ENCODE assay signal across 10 cellular contexts in the genomic region with DNA sequence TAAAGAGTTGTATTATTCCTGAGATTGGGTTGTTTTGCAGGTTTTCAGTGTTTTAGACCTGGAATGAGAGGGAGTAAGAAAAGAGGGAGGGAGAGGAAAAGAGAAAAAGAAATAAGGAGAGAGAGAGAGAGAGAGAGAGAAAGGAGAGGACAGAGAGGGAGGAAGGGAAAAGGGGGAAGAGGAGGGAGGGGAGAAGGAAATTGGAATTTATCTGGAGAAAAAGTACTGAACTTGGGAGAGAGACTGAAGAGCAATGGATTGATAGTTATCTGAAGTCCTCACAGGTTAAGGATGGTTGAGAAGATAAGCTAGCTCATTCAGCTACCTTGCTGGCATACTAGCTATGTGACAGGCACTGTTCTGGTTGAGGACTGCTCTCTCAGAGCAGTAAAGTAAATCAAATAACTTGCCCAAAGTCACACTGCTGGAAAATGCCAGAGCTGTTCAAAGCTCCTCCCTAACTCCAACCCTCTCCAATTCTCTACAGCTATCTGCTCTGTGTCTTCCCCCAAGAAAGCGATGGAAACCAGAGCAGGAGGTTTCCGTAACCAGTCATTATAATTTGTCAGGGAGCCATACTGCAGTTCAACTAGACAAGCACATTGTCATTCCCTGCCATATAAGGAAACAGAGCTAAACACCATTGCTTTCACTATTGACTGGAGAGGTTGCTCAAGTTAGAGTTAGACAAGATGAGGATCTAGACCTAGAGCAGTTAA. TPM values are rescaled to one million over a fixed set of nuclear protein-coding genes. Genes with fewer than 3 reads are reported as not detected.
DNase-seq lines count a peak whose midpoint lies in the region; ATAC-seq, FAIRE-seq and TF ChIP-seq lines count a peak whose summit lies in the region.
"Had no signal": no experiment of that assay in that cellular context is flagged by ENCODE, and none has a peak within 500 bp of the region (broad histone marks: within the 10 kb centered on the region; RNA-seq: fewer than 3 reads in every experiment).

No MANE protein-coding gene starts in this region.

- H2BK15ac ChIP-seq in H1 (ENCODE audit: low read length) = no peak overlapping the region

- peaks cover 0 to 38% of the 10 kb centered on the region in 2 experiments; a peak in 2 of 4 replicates for H3K79me2 ChIP-seq in H1 (ENCODE audit: control insufficient read depth in 1 of 2, insufficient read depth in 2 of 2, low read length in 2 of 2)

- TF ChIP-seq CTCF in H1 (IDR thresholded peaks at IDR 0.05; ENCODE audit: control extremely low read depth in 1 of 3, insufficient read depth in 1 of 3, low read depth in 1 of 3, low read length in 3 of 3) (no peak), mesothelial cell of epicardium (IDR thresholded peaks at IDR 0.05; ENCODE audit: unreplicated experiment) (no peak), tibial nerve (IDR thresholded peaks at IDR 0.05) (no peak)

- H3K36me3 ChIP-seq in H1 (ENCODE audit: control insufficient read depth in 2 of 4, insufficient read depth in 4 of 4, low read length in 3 of 4) (no peaks in the 10 kb centered on the region), tibial nerve (no peaks in the 10 kb centered on the region)

- H3K23ac ChIP-seq in H1 (ENCODE audit: insufficient read length) = no peak overlapping the region

- no peak overlapping the region for H3K4ac ChIP-seq in H1 (replicated peaks; ENCODE audit: insufficient read length, low read depth, low read length)

- no peak overlapping the region for H3K56ac ChIP-seq in H1 (replicated peaks; ENCODE audit: insufficient read length, low read depth, low read length)

- H3K14ac ChIP-seq in H1 (ENCODE audit: insufficient read length) = no peak overlapping the region

- no peaks in the 10 kb centered on the region for H3K27me3 ChIP-seq in H1 (replicated peaks in 1 of 4; ENCODE audit: control insufficient read depth in 3 of 4, extremely low read depth in 1 of 4, insufficient read depth in 3 of 4, low read length in 3 of 4)
- no peaks in the 10 kb centered on the region for H3K27me3 ChIP-seq in tibial nerve

- H3K36me3 Mint-ChIP-seq in mesothelial cell of epicardium = peaks cover 27% of the 10 kb centered on the region

- WGBS in H1 (ENCODE audit: extremely low coverage in 1 of 2, insufficient coverage in 1 of 2, insufficient read length in 1 of 2, insufficient replicate concordance in 2 of 2, low coverage in 1 of 2, low lambda C conversion rate in 2 of 2, missing lambda C conversion rate in 1 of 2), 2 experiments = 91% methylated on average over 2 of the region's 2 CpGs; no CpG with 5 or more reads in 1 of the 2 experiments
- WGBS in tibial nerve, 2 donors = 53 to 54% methylated on average over 2 of the region's 2 CpGs

- peaks cover 0 to 5% (median 3%) of the 10 kb centered on the region in 4 experiments; a peak in 4 of 7 replicates for H3K4me1 ChIP-seq in H1 (replicated peaks in 1 of 4; ENCODE audit: control insufficient read depth in 3 of 4, insufficient read depth in 4 of 4, low read length in 3 of 4)
- peaks cover 0 to 42% (median 2%) of the 10 kb centered on the region in 4 donors for H3K4me1 ChIP-seq in tibial nerve

- H3K27me3 Mint-ChIP-seq in mesothelial cell of epicardium (ENCODE audit: low read depth) = no peaks in the 10 kb centered on the region

- H3K4me1 Mint-ChIP-seq in mesothelial cell of epicardium = peaks cover 35% of the 10 kb centered on the region

- CTCF ChIA-PET in H1 (lab: Charles Lee; ENCODE audit: partially characterized antibody) = interaction anchor here (0.8 to 1.8 kb wide), 11 partner anchors 9 to 196 kb away, joined by 3 to 8 read pairs (median 3); partner anchors contain the start of gene AGBL3

- peaks cover 3% of the 10 kb centered on the region; the same call in 1 of the 2 replicates for H3K79me1 ChIP-seq in H1 (ENCODE audit: low read depth, low read length)

- H3K9me3 Mint-ChIP-seq in mesothelial cell of epicardium = peaks cover 10% of the 10 kb centered on the region

- H3K4me3 Mint-ChIP-seq in mesothelial cell of epicardium = no peak overlapping the region

- H2AK5ac ChIP-seq in H1 (ENCODE audit: low read depth, low read length) = no peak overlapping the region

- H3K4me2 ChIP-seq in H1 (ENCODE audit: insufficient read depth in 1 of 2, low read depth in 2 of 2, low read length in 2 of 2) = 0 out of 4 replicates have a peak overlapping the region, but pooled peaks of 1 of the 2 experiments have one; percentile 18

- H2BK5ac ChIP-seq in H1 (ENCODE audit: low read depth, low read length) = no peak overlapping the region

- H2BK120ac ChIP-seq in H1 (replicated peaks; ENCODE audit: low read depth, low read length) = no peak overlapping the region

- no peak overlapping the region for H3K27ac ChIP-seq in H1 (ENCODE audit: low read depth, low read length)
- peak overlapping the region; percentile 36 to 77 (median 62) for H3K27ac ChIP-seq in tibial nerve
- no peak overlapping the region for H3K27ac ChIP-seq in substantia nigra (ENCODE audit: low read depth, low read length, poor library complexity, severe bottlenecking)

- H3K9ac ChIP-seq in H1 (replicated peaks in 1 of 4; ENCODE audit: extremely low read depth in 1 of 4, low read depth in 3 of 4, low read length in 3 of 4) = no peak overlapping the region

- no peaks in the 10 kb centered on the region for H3K9me3 ChIP-seq in H1 (ENCODE audit: insufficient read depth in 2 of 2, low read depth in 1 of 2, low read length in 1 of 2)
- H3K9me3 ChIP-seq in tibial nerve = no peaks in the 10 kb centered on the region

- H4K5ac ChIP-seq in H1 (ENCODE audit: insufficient read length, low read depth, low read length) = no peak overlapping the region

- TF ChIP-seq EP300 in H1 (IDR thresholded peaks at IDR 0.05; ENCODE audit: borderline replicate concordance in 1 of 2, low read depth in 2 of 2, low read length in 2 of 2) (no peak), tibial nerve (IDR thresholded peaks at IDR 0.05) (peak in 1 of 2 donors; percentile 46)

- H3K23me2 ChIP-seq in H1 (ENCODE audit: low read depth, low read length) = no peaks in the 10 kb centered on the region

- no peaks in the 10 kb centered on the region for H4K20me1 ChIP-seq in H1 (replicated peaks in 1 of 2; ENCODE audit: control insufficient read depth in 1 of 2, insufficient read depth in 2 of 2, low read length in 2 of 2)

- TF ChIP-seq POLR2A in H1 (IDR thresholded peaks at IDR 0.05; ENCODE audit: control extremely low read depth in 1 of 2, low read depth in 2 of 2, low read length in 2 of 2) (peak in 1 of 2 experiments; percentile 52; a peak in 1 of 3 replicates), tibial nerve (IDR thresholded peaks at IDR 0.05) (no peak)

- H3K27ac Mint-ChIP-seq in mesothelial cell of epicardium = peak overlapping the region; percentile 92

- no peak for TF ChIP-seq RAD21 in H1 (IDR thresholded peaks at IDR 0.05 in 1 of 2, conservative IDR thresholded peaks at IDR 0.05 in 1 of 2; ENCODE audit: low read depth in 2 of 2, low read length in 2 of 2)

- DNase-seq in LHCN-M2 (ENCODE audit: low read depth) (peak; percentile 41), H1 (ENCODE audit: low read depth in 1 of 2, low spot score in 2 of 2) (no peak), mesothelial cell of epicardium (ENCODE audit: low spot score in 2 of 2, unreplicated experiment in 2 of 2) (no peak), tibial nerve (ENCODE audit: low spot score in 2 of 2) (peak in 1 of 2 donors; percentile 4), NCI-H1436 (lab: John Stamatoyannopoulos, UW) (no peak), substantia nigra (lab: John Stamatoyannopoulos, UW) (no peak)
- no peak for DNase-seq in activated effector memory CD4-positive, alpha-beta T cell treated with Interleukin-2 at 50 U/mL for 16 hours
- DNase-seq: amygdala, hypothalamus had no signal

- H4K8ac ChIP-seq in H1 (ENCODE audit: extremely low read depth, insufficient read depth, low read length) = no peak overlapping the region

- H3K4me3 ChIP-seq in H1 (ENCODE audit: extremely low read depth in 1 of 4, insufficient read depth in 2 of 4, low read depth in 3 of 4, low read length in 4 of 4) (no peak overlapping the region), tibial nerve (no peak overlapping the region)

- H2BK12ac ChIP-seq in H1 (ENCODE audit: low read depth, low read length) = no peak overlapping the region

- no peak overlapping the region for H2BK20ac ChIP-seq in H1 (ENCODE audit: low read length)

- H3K18ac ChIP-seq in H1 (ENCODE audit: extremely low read depth, low read length) = no peak overlapping the region

- FAIRE-seq in H1 (lab: Jason Lieb, UNC) = no peak

- H2AFZ ChIP-seq in H1 (ENCODE audit: low read length) = no peak overlapping the region

- no peak overlapping the region for H4K91ac ChIP-seq in H1 (replicated peaks; ENCODE audit: insufficient read length, low read length)

- POLR2A ChIA-PET in H1 (lab: Charles Lee; ENCODE audit: partially characterized antibody) = interaction anchor here (1.0 to 2.9 kb wide), 5 partner anchors 10 to 35 kb away, joined by 3 to 14 read pairs (median 4); partner anchors contain the start of gene CALD1

- ATAC-seq in GM18907 (IDR thresholded peaks at IDR 0.05; ENCODE audit: unreplicated experiment) = no peak

TF ChIP-seq in H1, 55 proteins besides CTCF, POLR2A, EP300 and RAD21:
- TF ChIP-seq SRF (IDR thresholded peaks at IDR 0.05; ENCODE audit: low read depth, low read length) (peak; percentile 74), BACH1 (IDR thresholded peaks at IDR 0.05; ENCODE audit: low read length) (no peak)

RNA-seq across cellular contexts. Expression of gene CALD1, which starts 10.7 kb away (rescaled TPM):
- total RNA-seq in LHCN-M2 (2014; rRNA removed) (188 and 230 TPM in 2 replicates), mesothelial cell of epicardium (191 to 211 TPM (median 194 TPM) in 3 replicates), tibial nerve (100 to 1,000 TPM; 320 to 870 (median 433) TPM)
- polyA plus RNA-seq in LHCN-M2 (2012) = 342 TPM
- 170 and 177 TPM in 2 replicates for total RNA-seq in H1 (2021; fragmentation: NEBNext Ultra II Directional; extraction: Animal tissue kit (Norgen Biotek cat#: 25700))
- polyA plus RNA-seq in H1 (2011; rRNA removed) = 29.6 and 34.3 TPM in 2 replicates
- polyA plus RNA-seq in H1 (2011; cell fraction: cytosol; rRNA removed) = 46.3 TPM
- polyA plus RNA-seq in H1 (2011; cell fraction: nucleus; rRNA removed) = 109 TPM
- polyA plus RNA-seq in H1 (2012, experiment 1 of 2) = 68.9 to 121 TPM (median 91.3 TPM) in 4 replicates
- polyA plus RNA-seq in H1 (2012, experiment 2 of 2) = 6.4 TPM
- polyA plus RNA-seq in H1 (2013, experiment 1 of 2) = 189 TPM
- polyA plus RNA-seq in H1 (2013, experiment 2 of 2) = 188 TPM
- polyA minus RNA-seq in H1 (2011; rRNA and poly(A)+ RNA removed) = 64.0 and 73.0 TPM in 2 replicates
- polyA minus RNA-seq in H1 (2011; cell fraction: cytosol; rRNA and poly(A)+ RNA removed) = 55.4 TPM
- polyA minus RNA-seq in H1 (2011; cell fraction: nucleus; rRNA and poly(A)+ RNA removed) = 97.8 TPM

Comparison
In these comparisons a context has a peak if more than half of its experiments do, and no peak if none do; other contexts are left out.
1. H3K27ac ChIP-seq: peak in tibial nerve (4 of 4); none in H1 (single experiment) and substantia nigra (single experiment).